Comparison of ENCODE assay signal across 16 cellular contexts in the genomic region with DNA sequence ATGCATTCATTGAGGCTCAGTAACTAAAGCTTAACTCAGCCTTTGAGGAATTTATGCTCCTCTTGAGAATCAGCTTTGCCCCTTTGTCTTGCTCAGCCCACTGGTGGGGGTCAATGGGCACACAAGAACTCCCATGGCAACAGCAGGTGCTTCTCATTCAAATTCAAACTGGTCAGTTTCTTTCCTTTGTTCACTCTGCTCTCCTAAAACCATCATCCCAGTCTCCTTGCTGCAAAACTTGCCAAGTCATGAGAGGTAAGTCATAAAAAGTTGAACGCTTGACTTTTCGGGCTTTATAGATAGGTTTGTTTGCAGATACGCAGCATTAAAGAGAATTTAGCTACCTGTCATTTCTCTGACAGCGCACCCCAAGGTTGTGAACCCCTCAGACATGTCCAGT.
DNase-seq lines count a peak whose midpoint lies in the region; TF ChIP-seq lines count a peak whose summit lies in the region.
"Had no signal": no experiment of that assay in that cellular context is flagged by ENCODE, and none has a peak within 500 bp of the region (broad histone marks: within the 10 kb centered on the region; RNA-seq: fewer than 3 reads in every experiment).

No MANE protein-coding gene starts in this region.

- no peaks in the 10 kb centered on the region for H3K9me3 ChIP-seq in iPS-18c (ENCODE audit: control insufficient read depth, insufficient read depth, low read length)

- intact Hi-C loops in dorsolateral prefrontal cortex (cut with DNase I): no loop called here

- in situ Hi-C loops in GM13976 (cut with MboI; ENCODE audit: low sequenced_read_pairs, unreplicated experiment): no loop called here
- in situ Hi-C loops in KBM-7 (cut with MboI; ENCODE audit: low pct_unique_long_range_greater_than_20kb, low sequenced_read_pairs): no loop called here

- no peak for TF ChIP-seq CTCF in dorsolateral prefrontal cortex (IDR thresholded peaks at IDR 0.05 in 54 of 56, conservative IDR thresholded peaks at IDR 0.05 in 2 of 56; ENCODE audit: low read depth in 1 of 56, partially characterized antibody in 56 of 56)
- no peak for TF ChIP-seq CTCF in GM13976 (IDR thresholded peaks at IDR 0.05; ENCODE audit: borderline replicate concordance, control extremely low read depth, extremely low read depth, insufficient read depth, missing control alignments)

- H3K27ac ChIP-seq in dorsolateral prefrontal cortex: no peak overlapping the region

- peaks cover 0 to 18% (median 0%) of the 10 kb centered on the region in 45 donors for H3K27me3 ChIP-seq in dorsolateral prefrontal cortex

- DNase-seq in NCI-H748 (lab: John Stamatoyannopoulos, UW; ENCODE audit: unreplicated experiment) (peak; percentile 21), NCI-H748 treated with DMSO at 0.1 percent for 48 hours (lab: John Stamatoyannopoulos, UW) (no peak), ecto neural progenitor cell (ENCODE audit: low spot score) (peak; percentile 49), dorsolateral prefrontal cortex (no peak), GM13976 (ENCODE audit: low spot score) (no peak), KBM-7 (no peak)
- no peak for DNase-seq in stimulated activated CD4-positive, alpha-beta T cell treated with anti-CD3 and anti-CD28 coated beads, Interleukin-12 subunit alpha, Interleukin-12 subunit beta, amount 100 ng/mL, for 4 hours
- DNase-seq: 8988T, DMS 273 treated with DMSO at 0.1 percent for 48 hours, KG1, NCI-H1048, NCI-H1694 treated with DMSO at 0.1 percent for 48 hours, NCI-H446, NCI-H82, SHP77 treated with DMSO at 0.1 percent for 48 hours had no signal

- 0 out of 2 replicates have a peak overlapping the region, but pooled peaks have one; percentile 10 for H3K4me3 ChIP-seq in iPS-18c (ENCODE audit: insufficient read depth, low read depth, low read length)
- peak overlapping the region in 26 of 59 donors; percentile 10 to 61 (median 42) for H3K4me3 ChIP-seq in dorsolateral prefrontal cortex

Comparison
In these comparisons a context has a peak if more than half of its experiments do, and no peak if none do; other contexts are left out.
1. DNase-seq: peak in NCI-H748 (single experiment) and ecto neural progenitor cell (single experiment); none in NCI-H748 treated with DMSO at 0.1 percent for 48 hours (single experiment), dorsolateral prefrontal cortex (0 of 10), GM13976 (single experiment), KBM-7 (single experiment) and stimulated activated CD4-positive, alpha-beta T cell treated with anti-CD3 and anti-CD28 coated beads, Interleukin-12 subunit alpha, Interleukin-12 subunit beta, amount 100 ng/mL, for 4 hours (single experiment).